10 cellular contexts compared by ENCODE assay signal in genomic region chr6:23180504-23181293, GRCh38.
DNase-seq lines count a peak whose midpoint lies in the region; ATAC-seq and TF ChIP-seq lines count a peak whose summit lies in the region.
"Had no signal": no experiment of that assay in that cellular context is flagged by ENCODE, and none has a peak within 500 bp of the region (broad histone marks: within the 10 kb centered on the region; RNA-seq: fewer than 3 reads in every experiment).

No MANE protein-coding gene starts in this region.

- no peaks in the 10 kb centered on the region for H3K27me3 ChIP-seq in osteoblast (ENCODE audit: insufficient read depth, low read length)

- no peak overlapping the region for H3K4me3 ChIP-seq in fibroblast of mammary gland (ENCODE audit: control insufficient read depth, low read depth, low read length)
- no peak overlapping the region for H3K4me3 ChIP-seq in osteoblast (ENCODE audit: insufficient read depth, low read length)
- H3K4me3 ChIP-seq: GM12878, K562 had no signal

- ATAC-seq in HG03354 (IDR thresholded peaks at IDR 0.05; ENCODE audit: poor library complexity, severe bottlenecking, unreplicated experiment): no peak
- no peak for ATAC-seq in GM19351 (IDR thresholded peaks at IDR 0.05; ENCODE audit: unreplicated experiment)
- ATAC-seq: GM12878, K562 had no signal

- no peaks in the 10 kb centered on the region for H3K79me2 ChIP-seq in osteoblast (ENCODE audit: insufficient read depth, low read length)

- H3K36me3 ChIP-seq in osteoblast (ENCODE audit: insufficient read depth, low read length): no peaks in the 10 kb centered on the region

- no peaks in the 10 kb centered on the region for H4K20me1 ChIP-seq in osteoblast (ENCODE audit: insufficient read depth, low read length)

- peak; percentile 43 for DNase-seq in GM04503 (ENCODE audit: low read depth)
- DNase-seq in NCI-H748 (lab: John Stamatoyannopoulos, UW; ENCODE audit: unreplicated experiment): peak; percentile 99
- DNase-seq in fibroblast of mammary gland (ENCODE audit: low read depth): peak; percentile 79
- DNase-seq in osteoblast (ENCODE audit: insufficient read length, low spot score, missing footprints): no peak
- no peak for DNase-seq in NOMO-1 treated with DMSO at 0.1 percent for 48 hours (lab: John Stamatoyannopoulos, UW; ENCODE audit: unreplicated experiment)
- DNase-seq in GM19240 (ENCODE audit: insufficient read length, low spot score): no peak

- no peaks in the 10 kb centered on the region for H3K9me3 ChIP-seq in osteoblast (ENCODE audit: low read depth, low read length)

- H2AFZ ChIP-seq in osteoblast (ENCODE audit: low read length): peak overlapping the region; percentile 60

- TF ChIP-seq CTCF in fibroblast of mammary gland (conservative IDR thresholded peaks at IDR 0.05; ENCODE audit: control insufficient read depth, insufficient read depth, low read depth, low read length): peak; percentile 22
- no peak for TF ChIP-seq CTCF in osteoblast (IDR thresholded peaks at IDR 0.05; ENCODE audit: extremely low read depth, low read depth, low read length)

- H3K4me1 ChIP-seq in osteoblast (ENCODE audit: insufficient read depth, low read length): peaks cover 8% of the 10 kb centered on the region

- no peak overlapping the region for H3K4me2 ChIP-seq in osteoblast (ENCODE audit: insufficient read depth, low read length)

- H3K27ac ChIP-seq in osteoblast (ENCODE audit: low read depth, low read length): no peak overlapping the region

Comparison
In these comparisons a context has a peak if more than half of its experiments do, and no peak if none do; other contexts are left out.
1. DNase-seq: peak in GM04503 (single experiment), NCI-H748 (single experiment) and fibroblast of mammary gland (single experiment); none in osteoblast (single experiment), NOMO-1 treated with DMSO at 0.1 percent for 48 hours (single experiment) and GM19240 (single experiment).